Comparison of ENCODE assay signal across 8 cellular contexts in genomic region chr7:103296901-103297836, GRCh38. TPM values are rescaled to one million over a fixed set of nuclear protein-coding genes. Genes with fewer than 3 reads are reported as not detected.
DNase-seq lines count a peak whose midpoint lies in the region; ATAC-seq and TF ChIP-seq lines count a peak whose summit lies in the region.

PMPCB (plus strand) TSS chr7:103297435; CDS start chr7:103297460, 25 bp downstream.

- TF ChIP-seq CTCF in GM13976 (IDR thresholded peaks at IDR 0.05; ENCODE audit: borderline replicate concordance, control extremely low read depth, extremely low read depth, insufficient read depth, missing control alignments) (peak; percentile 89), heart right ventricle (IDR thresholded peaks at IDR 0.05) (peak; percentile 94 to 99 (median 97)), upper lobe of right lung (IDR thresholded peaks at IDR 0.05) (peak; percentile 98)

- H3K4me1 ChIP-seq in heart right ventricle: peaks cover 0 to 23% (median 17%) of the 10 kb centered on the region in 9 donors
- H3K4me1 ChIP-seq in upper lobe of right lung: peaks cover 17% of the 10 kb centered on the region

- H3K4me3 ChIP-seq in heart right ventricle: peak within 1 kb of the TSS; percentile 70 to 95 (median 86)
- peak within 1 kb of the TSS; percentile 98 for H3K4me3 ChIP-seq in upper lobe of right lung

- H3K27me3 ChIP-seq in heart right ventricle: no peaks in the 10 kb centered on the region
- H3K27me3 ChIP-seq in upper lobe of right lung: no peaks in the 10 kb centered on the region

- peaks cover 0 to 37% (median 19%) of the 10 kb centered on the region in 9 donors for H3K36me3 ChIP-seq in heart right ventricle
- H3K36me3 ChIP-seq in upper lobe of right lung: peaks cover 35% of the 10 kb centered on the region

- H3K9me3 ChIP-seq in heart right ventricle (no peaks in the 10 kb centered on the region), upper lobe of right lung (no peaks in the 10 kb centered on the region)

- DNase-seq in GM13976 (ENCODE audit: low spot score) (peak; percentile 90), NCI-H146 (lab: John Stamatoyannopoulos, UW) (peak; percentile 92), T-helper 1 cell (peak; percentile 87 to 96 (median 93)), amniotic epithelial cell (ENCODE audit: low read depth) (peak; percentile 84), heart right ventricle (peak; percentile 95 to 96), posterior vena cava (ENCODE audit: low spot score) (peak; percentile 99), upper lobe of right lung (peak; percentile 97)

- intact Hi-C loops in heart right ventricle (cut with DNase I) (loop anchor here in 3 of 10 donors (2.0 to 10.0 kb wide), 3 partner anchors 48 to 110 kb away; partner anchors contain the start of genes DNAJC2 (in 3 of the 3) and PSMC2 (in 1 of the 3)), posterior vena cava (cut with DNase I) (loop anchor here in 1 of 2 donors (5.0 kb wide), 1 partner anchor 375 kb away; no protein-coding TSS in a partner anchor), upper lobe of right lung (cut with DNase I) (no loop called here)

- H3K27ac ChIP-seq in heart right ventricle (peak within 1 kb of the TSS in 9 of 10 donors; percentile 72 to 92 (median 87)), upper lobe of right lung (peak within 1 kb of the TSS; percentile 91)

- ATAC-seq in HG02870 (IDR thresholded peaks at IDR 0.05; ENCODE audit: unreplicated experiment) (peak; percentile 84), heart right ventricle (peak; percentile 96 to 99 (median 98)), upper lobe of right lung (peak; percentile 100)

- 2 to 3% methylated on average over 51 to 52 of the region's 52 CpGs for WGBS in heart right ventricle, 2 donors

- in situ Hi-C loops in GM13976 (cut with MboI; ENCODE audit: low sequenced_read_pairs, unreplicated experiment): no loop called here

RNA-seq across cellular contexts. Expression of gene PMPCB, which starts in this region (rescaled TPM):
- 10 to 100 TPM; 70.4 to 98.4 (median 92.4) TPM for total RNA-seq in heart right ventricle
- 10 to 100 TPM; 51.5 to 52.9 TPM for polyA plus RNA-seq in heart right ventricle
- total RNA-seq in posterior vena cava: 10 to 100 TPM; 38.7 to 43.5 TPM
- total RNA-seq in upper lobe of right lung: 43.6 TPM

Comparison
In these comparisons a context has a peak if more than half of its experiments do, and no peak if none do; other contexts are left out.
1. Peak in every context shown above with its lines: DNase-seq, ATAC-seq, H3K4me3 ChIP-seq and H3K27ac ChIP-seq.